1 cellular context compared by ENCODE assay signal in genomic region chr16:1542533-1542932, GRCh38.
TF ChIP-seq lines count a peak whose summit lies in the region.

No MANE protein-coding gene starts in this region.

TF ChIP-seq in endothelial cell of umbilical vein, 7 proteins besides CTCF, POLR2A, EP300 and RAD21:
- TF ChIP-seq POLR2AphosphoS5 (IDR thresholded peaks at IDR 0.05; ENCODE audit: insufficient read depth, low read depth, low read length) (no peak), GATA2 (IDR thresholded peaks at IDR 0.05; ENCODE audit: insufficient read depth, insufficient read length, low read depth, low read length) (no peak)
- TF ChIP-seq, protein P1, sequence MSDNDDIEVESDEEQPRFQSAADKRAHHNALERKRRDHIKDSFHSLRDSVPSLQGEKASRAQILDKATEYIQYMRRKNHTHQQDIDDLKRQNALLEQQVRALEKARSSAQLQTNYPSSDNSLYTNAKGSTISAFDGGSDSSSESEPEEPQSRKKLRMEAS (IDR thresholded peaks at IDR 0.05; ENCODE audit: insufficient read depth, insufficient read length): no peak
